In genomic region chr9:108950168-108950567, GRCh38 we compare ENCODE assay signal across 27 cellular contexts.
"Had no signal": no experiment of that assay in that cellular context is flagged by ENCODE, and none has a peak within 500 bp of the region (broad histone marks: within the 10 kb centered on the region; RNA-seq: fewer than 3 reads in every experiment).

No MANE protein-coding gene starts in this region.

- FAIRE-seq: frontal cortex had no signal

- DNase-seq: activated CD4-positive, alpha-beta memory T cell treated with anti-CD3 and anti-CD28 coated beads for 36 hours; activated CD4-positive, alpha-beta T cell treated with anti-CD3 and anti-CD28 coated beads for 36 hours; activated CD4-positive, alpha-beta T cell treated with anti-CD3 and anti-CD28 coated beads, Interleukin-2, amount 10 ng/mL, durations not matched to agents 24 days and 14 days; activated CD4-positive, CD25-positive, alpha-beta regulatory T cell; activated CD4-positive, CD25-positive, alpha-beta regulatory T cell treated with anti-CD3 and anti-CD28 coated beads, Interleukin-2, amount 50 U/mL, for 72 hours; activated CD8-positive, alpha-beta memory T cell treated with anti-CD3 and anti-CD28 coated beads, Interleukin-2, amount 10 ng/mL, durations not matched to agents 7 days and 5 days; activated CD8-positive, alpha-beta memory T cell treated with anti-CD3 and anti-CD28 coated beads, Interleukin-2, amount 50 U/mL, for 4 hours; activated CD8-positive, alpha-beta T cell treated with anti-CD3 and anti-CD28 coated beads, Interleukin-2, amount 10 ng/mL, durations not matched to agents 7 days and 5 days; activated effector memory CD4-positive, alpha-beta T cell treated with anti-CD3 and anti-CD28 coated beads, Interleukin-2, amount 50 U/mL, for 16 hours; activated naive CD4-positive, alpha-beta T cell treated with anti-CD3 and anti-CD28 coated beads for 36 hours; activated naive CD8-positive, alpha-beta T cell treated with anti-CD3 and anti-CD28 coated beads for 36 hours; activated naive CD8-positive, alpha-beta T cell treated with anti-CD3 and anti-CD28 coated beads, Interleukin-2, amount 50 U/mL, for 24 hours; activated T-cell treated with anti-CD3 and anti-CD28 coated beads, Interleukin-2, amount 50 U/mL, for 1 hour; activated T-cell treated with anti-CD3 and anti-CD28 coated beads, Interleukin-2, amount 50 U/mL, for 48 hours; adrenal gland; amygdala; aorta; body of pancreas; caudate nucleus; colonic mucosa; effector CD4-positive, alpha-beta T cell; effector memory CD8-positive, alpha-beta T cell; foreskin fibroblast; glutamatergic neuron; heart left ventricle; T-helper 2 cell had no signal
